ENCODE assay signal across 2 cellular contexts in genomic region chr20:49276201-49276894, GRCh38.
TF ChIP-seq lines count a peak whose summit lies in the region.

No MANE protein-coding gene starts in this region.

TF ChIP-seq in SK-N-SH, 30 proteins besides CTCF, POLR2A, EP300 and RAD21:
- TF ChIP-seq REST (IDR thresholded peaks at IDR 0.05; ENCODE audit: low read depth, low read length) (no peak), TAF1 (IDR thresholded peaks at IDR 0.05; ENCODE audit: borderline replicate concordance, low read depth, low read length) (no peak), NFIC (IDR thresholded peaks at IDR 0.05; ENCODE audit: borderline replicate concordance) (peak; percentile 60; the same call in 1 of the 2 replicates), YY1 (IDR thresholded peaks at IDR 0.05; ENCODE audit: low read depth) (no peak), RCOR1 (IDR thresholded peaks at IDR 0.05; ENCODE audit: low read length) (no peak), FOSL2 (IDR thresholded peaks at IDR 0.05; ENCODE audit: borderline replicate concordance, low read depth) (peak; percentile 19; the same call in 1 of the 2 replicates), TEAD4 (IDR thresholded peaks at IDR 0.05; ENCODE audit: borderline replicate concordance, insufficient read depth) (no peak), ELF1 (IDR thresholded peaks at IDR 0.05) (no peak)
- TF ChIP-seq, protein P1, sequence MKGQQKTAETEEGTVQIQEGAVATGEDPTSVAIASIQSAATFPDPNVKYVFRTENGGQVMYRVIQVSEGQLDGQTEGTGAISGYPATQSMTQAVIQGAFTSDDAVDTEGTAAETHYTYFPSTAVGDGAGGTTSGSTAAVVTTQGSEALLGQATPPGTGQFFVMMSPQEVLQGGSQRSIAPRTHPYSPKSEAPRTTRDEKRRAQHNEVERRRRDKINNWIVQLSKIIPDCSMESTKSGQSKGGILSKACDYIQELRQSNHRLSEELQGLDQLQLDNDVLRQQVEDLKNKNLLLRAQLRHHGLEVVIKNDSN (IDR thresholded peaks at IDR 0.05; ENCODE audit: borderline replicate concordance, low read depth): no peak
- TF ChIP-seq, protein P2, sequence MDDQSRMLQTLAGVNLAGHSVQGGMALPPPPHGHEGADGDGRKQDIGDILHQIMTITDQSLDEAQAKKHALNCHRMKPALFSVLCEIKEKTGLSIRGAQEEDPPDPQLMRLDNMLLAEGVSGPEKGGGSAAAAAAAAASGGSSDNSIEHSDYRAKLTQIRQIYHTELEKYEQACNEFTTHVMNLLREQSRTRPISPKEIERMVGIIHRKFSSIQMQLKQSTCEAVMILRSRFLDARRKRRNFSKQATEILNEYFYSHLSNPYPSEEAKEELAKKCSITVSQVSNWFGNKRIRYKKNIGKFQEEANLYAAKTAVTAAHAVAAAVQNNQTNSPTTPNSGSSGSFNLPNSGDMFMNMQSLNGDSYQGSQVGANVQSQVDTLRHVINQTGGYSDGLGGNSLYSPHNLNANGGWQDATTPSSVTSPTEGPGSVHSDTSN (IDR thresholded peaks at IDR 0.05): no peak
- TF ChIP-seq, protein P3, sequence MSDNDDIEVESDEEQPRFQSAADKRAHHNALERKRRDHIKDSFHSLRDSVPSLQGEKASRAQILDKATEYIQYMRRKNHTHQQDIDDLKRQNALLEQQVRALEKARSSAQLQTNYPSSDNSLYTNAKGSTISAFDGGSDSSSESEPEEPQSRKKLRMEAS (IDR thresholded peaks at IDR 0.05; ENCODE audit: low read depth): 0 out of 2 replicates have a peak, but pooled peaks have one; percentile 11

TF ChIP-seq in K562, 482 proteins besides CTCF, POLR2A, EP300 and RAD21 (continues in another document):
- no peak for TF ChIP-seq GABPB1 (CRISPR knock-in tag; IDR thresholded peaks at IDR 0.05)
- TF ChIP-seq HMG20A (CRISPR knock-in tag; conservative IDR thresholded peaks at IDR 0.05): no peak
- TF ChIP-seq, protein P4, sequence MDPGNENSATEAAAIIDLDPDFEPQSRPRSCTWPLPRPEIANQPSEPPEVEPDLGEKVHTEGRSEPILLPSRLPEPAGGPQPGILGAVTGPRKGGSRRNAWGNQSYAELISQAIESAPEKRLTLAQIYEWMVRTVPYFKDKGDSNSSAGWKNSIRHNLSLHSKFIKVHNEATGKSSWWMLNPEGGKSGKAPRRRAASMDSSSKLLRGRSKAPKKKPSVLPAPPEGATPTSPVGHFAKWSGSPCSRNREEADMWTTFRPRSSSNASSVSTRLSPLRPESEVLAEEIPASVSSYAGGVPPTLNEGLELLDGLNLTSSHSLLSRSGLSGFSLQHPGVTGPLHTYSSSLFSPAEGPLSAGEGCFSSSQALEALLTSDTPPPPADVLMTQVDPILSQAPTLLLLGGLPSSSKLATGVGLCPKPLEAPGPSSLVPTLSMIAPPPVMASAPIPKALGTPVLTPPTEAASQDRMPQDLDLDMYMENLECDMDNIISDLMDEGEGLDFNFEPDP (CRISPR knock-in tag; IDR thresholded peaks at IDR 0.05): no peak
- TF ChIP-seq, protein P5, sequence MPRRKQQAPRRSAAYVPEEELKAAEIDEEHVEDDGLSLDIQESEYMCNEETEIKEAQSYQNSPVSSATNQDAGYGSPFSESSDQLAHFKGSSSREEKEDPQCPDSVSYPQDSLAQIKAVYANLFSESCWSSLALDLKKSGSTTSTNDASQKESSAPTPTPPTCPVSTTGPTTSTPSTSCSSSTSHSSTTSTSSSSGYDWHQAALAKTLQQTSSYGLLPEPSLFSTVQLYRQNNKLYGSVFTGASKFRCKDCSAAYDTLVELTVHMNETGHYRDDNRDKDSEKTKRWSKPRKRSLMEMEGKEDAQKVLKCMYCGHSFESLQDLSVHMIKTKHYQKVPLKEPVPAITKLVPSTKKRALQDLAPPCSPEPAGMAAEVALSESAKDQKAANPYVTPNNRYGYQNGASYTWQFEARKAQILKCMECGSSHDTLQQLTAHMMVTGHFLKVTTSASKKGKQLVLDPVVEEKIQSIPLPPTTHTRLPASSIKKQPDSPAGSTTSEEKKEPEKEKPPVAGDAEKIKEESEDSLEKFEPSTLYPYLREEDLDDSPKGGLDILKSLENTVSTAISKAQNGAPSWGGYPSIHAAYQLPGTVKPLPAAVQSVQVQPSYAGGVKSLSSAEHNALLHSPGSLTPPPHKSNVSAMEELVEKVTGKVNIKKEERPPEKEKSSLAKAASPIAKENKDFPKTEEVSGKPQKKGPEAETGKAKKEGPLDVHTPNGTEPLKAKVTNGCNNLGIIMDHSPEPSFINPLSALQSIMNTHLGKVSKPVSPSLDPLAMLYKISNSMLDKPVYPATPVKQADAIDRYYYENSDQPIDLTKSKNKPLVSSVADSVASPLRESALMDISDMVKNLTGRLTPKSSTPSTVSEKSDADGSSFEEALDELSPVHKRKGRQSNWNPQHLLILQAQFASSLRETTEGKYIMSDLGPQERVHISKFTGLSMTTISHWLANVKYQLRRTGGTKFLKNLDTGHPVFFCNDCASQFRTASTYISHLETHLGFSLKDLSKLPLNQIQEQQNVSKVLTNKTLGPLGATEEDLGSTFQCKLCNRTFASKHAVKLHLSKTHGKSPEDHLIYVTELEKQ (CRISPR knock-in tag; IDR thresholded peaks at IDR 0.05): no peak
- TF ChIP-seq OTX1 (CRISPR knock-in tag; IDR thresholded peaks at IDR 0.05): no peak
- no peak for TF ChIP-seq IRF2 (CRISPR knock-in tag; IDR thresholded peaks at IDR 0.05)
- TF ChIP-seq, protein P6, sequence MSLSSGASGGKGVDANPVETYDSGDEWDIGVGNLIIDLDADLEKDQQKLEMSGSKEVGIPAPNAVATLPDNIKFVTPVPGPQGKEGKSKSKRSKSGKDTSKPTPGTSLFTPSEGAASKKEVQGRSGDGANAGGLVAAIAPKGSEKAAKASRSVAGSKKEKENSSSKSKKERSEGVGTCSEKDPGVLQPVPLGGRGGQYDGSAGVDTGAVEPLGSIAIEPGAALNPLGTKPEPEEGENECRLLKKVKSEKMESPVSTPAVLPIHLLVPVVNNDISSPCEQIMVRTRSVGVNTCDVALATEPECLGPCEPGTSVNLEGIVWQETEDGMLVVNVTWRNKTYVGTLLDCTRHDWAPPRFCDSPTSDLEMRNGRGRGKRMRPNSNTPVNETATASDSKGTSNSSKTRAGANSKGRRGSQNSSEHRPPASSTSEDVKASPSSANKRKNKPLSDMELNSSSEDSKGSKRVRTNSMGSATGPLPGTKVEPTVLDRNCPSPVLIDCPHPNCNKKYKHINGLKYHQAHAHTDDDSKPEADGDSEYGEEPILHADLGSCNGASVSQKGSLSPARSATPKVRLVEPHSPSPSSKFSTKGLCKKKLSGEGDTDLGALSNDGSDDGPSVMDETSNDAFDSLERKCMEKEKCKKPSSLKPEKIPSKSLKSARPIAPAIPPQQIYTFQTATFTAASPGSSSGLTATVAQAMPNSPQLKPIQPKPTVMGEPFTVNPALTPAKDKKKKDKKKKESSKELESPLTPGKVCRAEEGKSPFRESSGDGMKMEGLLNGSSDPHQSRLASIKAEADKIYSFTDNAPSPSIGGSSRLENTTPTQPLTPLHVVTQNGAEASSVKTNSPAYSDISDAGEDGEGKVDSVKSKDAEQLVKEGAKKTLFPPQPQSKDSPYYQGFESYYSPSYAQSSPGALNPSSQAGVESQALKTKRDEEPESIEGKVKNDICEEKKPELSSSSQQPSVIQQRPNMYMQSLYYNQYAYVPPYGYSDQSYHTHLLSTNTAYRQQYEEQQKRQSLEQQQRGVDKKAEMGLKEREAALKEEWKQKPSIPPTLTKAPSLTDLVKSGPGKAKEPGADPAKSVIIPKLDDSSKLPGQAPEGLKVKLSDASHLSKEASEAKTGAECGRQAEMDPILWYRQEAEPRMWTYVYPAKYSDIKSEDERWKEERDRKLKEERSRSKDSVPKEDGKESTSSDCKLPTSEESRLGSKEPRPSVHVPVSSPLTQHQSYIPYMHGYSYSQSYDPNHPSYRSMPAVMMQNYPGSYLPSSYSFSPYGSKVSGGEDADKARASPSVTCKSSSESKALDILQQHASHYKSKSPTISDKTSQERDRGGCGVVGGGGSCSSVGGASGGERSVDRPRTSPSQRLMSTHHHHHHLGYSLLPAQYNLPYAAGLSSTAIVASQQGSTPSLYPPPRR (CRISPR knock-in tag; IDR thresholded peaks at IDR 0.05; ENCODE audit: borderline replicate concordance): no peak
- no peak for TF ChIP-seq ZNF140 (CRISPR knock-in tag; IDR thresholded peaks at IDR 0.05)
- TF ChIP-seq NBN (IDR thresholded peaks at IDR 0.05; ENCODE audit: low read depth): 0 out of 2 replicates have a peak, but pooled peaks have one; percentile 59
- TF ChIP-seq ETS2 (tag; IDR thresholded peaks at IDR 0.05; ENCODE audit: borderline replicate concordance, poor library complexity, severe bottlenecking): no peak
- no peak for TF ChIP-seq BRCA1 (IDR thresholded peaks at IDR 0.05)
- TF ChIP-seq BRCA1 (CRISPR knock-in tag; IDR thresholded peaks at IDR 0.05): no peak
- TF ChIP-seq, protein P7, sequence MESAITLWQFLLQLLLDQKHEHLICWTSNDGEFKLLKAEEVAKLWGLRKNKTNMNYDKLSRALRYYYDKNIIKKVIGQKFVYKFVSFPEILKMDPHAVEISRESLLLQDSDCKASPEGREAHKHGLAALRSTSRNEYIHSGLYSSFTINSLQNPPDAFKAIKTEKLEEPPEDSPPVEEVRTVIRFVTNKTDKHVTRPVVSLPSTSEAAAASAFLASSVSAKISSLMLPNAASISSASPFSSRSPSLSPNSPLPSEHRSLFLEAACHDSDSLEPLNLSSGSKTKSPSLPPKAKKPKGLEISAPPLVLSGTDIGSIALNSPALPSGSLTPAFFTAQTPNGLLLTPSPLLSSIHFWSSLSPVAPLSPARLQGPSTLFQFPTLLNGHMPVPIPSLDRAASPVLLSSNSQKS (CRISPR knock-in tag; IDR thresholded peaks at IDR 0.05): no peak
- peak; percentile 80 for TF ChIP-seq KAT7 (CRISPR knock-in tag; IDR thresholded peaks at IDR 0.05; ENCODE audit: borderline replicate concordance)
- no peak for TF ChIP-seq HINFP (tag; conservative IDR thresholded peaks at IDR 0.05; ENCODE audit: low read depth)
- TF ChIP-seq LARP7 (IDR thresholded peaks at IDR 0.05): no peak
- TF ChIP-seq ZNF766 (CRISPR knock-in tag; conservative IDR thresholded peaks at IDR 0.05): no peak
- TF ChIP-seq ZFP91 (CRISPR knock-in tag; IDR thresholded peaks at IDR 0.05): 0 out of 2 replicates have a peak, but pooled peaks have one; percentile 40
- TF ChIP-seq CREM (IDR thresholded peaks at IDR 0.05; ENCODE audit: low read depth): no peak
- TF ChIP-seq, protein P3 (CRISPR knock-in tag; IDR thresholded peaks at IDR 0.05): no peak
- 0 out of 4 replicates have a peak, but pooled peaks of 1 of the 2 experiments have one; percentile 18 for TF ChIP-seq ARNT (IDR thresholded peaks at IDR 0.05)
- TF ChIP-seq ZNF280B (CRISPR knock-in tag; IDR thresholded peaks at IDR 0.05): no peak; the same call in 1 of the 2 replicates
- TF ChIP-seq, protein P8, sequence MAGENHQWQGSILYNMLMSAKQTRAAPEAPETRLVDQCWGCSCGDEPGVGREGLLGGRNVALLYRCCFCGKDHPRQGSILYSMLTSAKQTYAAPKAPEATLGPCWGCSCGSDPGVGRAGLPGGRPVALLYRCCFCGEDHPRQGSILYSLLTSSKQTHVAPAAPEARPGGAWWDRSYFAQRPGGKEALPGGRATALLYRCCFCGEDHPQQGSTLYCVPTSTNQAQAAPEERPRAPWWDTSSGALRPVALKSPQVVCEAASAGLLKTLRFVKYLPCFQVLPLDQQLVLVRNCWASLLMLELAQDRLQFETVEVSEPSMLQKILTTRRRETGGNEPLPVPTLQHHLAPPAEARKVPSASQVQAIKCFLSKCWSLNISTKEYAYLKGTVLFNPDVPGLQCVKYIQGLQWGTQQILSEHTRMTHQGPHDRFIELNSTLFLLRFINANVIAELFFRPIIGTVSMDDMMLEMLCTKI (IDR thresholded peaks at IDR 0.05; ENCODE audit: partially characterized antibody): no peak
- TF ChIP-seq, protein P9, sequence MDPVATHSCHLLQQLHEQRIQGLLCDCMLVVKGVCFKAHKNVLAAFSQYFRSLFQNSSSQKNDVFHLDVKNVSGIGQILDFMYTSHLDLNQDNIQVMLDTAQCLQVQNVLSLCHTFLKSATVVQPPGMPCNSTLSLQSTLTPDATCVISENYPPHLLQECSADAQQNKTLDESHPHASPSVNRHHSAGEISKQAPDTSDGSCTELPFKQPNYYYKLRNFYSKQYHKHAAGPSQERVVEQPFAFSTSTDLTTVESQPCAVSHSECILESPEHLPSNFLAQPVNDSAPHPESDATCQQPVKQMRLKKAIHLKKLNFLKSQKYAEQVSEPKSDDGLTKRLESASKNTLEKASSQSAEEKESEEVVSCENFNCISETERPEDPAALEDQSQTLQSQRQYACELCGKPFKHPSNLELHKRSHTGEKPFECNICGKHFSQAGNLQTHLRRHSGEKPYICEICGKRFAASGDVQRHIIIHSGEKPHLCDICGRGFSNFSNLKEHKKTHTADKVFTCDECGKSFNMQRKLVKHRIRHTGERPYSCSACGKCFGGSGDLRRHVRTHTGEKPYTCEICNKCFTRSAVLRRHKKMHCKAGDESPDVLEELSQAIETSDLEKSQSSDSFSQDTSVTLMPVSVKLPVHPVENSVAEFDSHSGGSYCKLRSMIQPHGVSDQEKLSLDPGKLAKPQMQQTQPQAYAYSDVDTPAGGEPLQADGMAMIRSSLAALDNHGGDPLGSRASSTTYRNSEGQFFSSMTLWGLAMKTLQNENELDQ (CRISPR knock-in tag; IDR thresholded peaks at IDR 0.05; ENCODE audit: borderline replicate concordance): no peak
